ENCODE assay signal across 9 cellular contexts in genomic region chr1:116152577-116152943, GRCh38. TPM values are rescaled to one million over a fixed set of nuclear protein-coding genes. Genes with fewer than 3 reads are reported as not detected.
DNase-seq lines count a peak whose midpoint lies in the region; ATAC-seq and TF ChIP-seq lines count a peak whose summit lies in the region.
"Had no signal": no experiment of that assay in that cellular context is flagged by ENCODE, and none has a peak within 500 bp of the region (broad histone marks: within the 10 kb centered on the region; RNA-seq: fewer than 3 reads in every experiment).

No MANE protein-coding gene starts in this region.

- POLR2A ChIA-PET in A673 (lab: Charles Lee; ENCODE audit: low non-redundant PET) = no interaction called here
- POLR2A ChIA-PET in naive thymus-derived CD4-positive, alpha-beta T cell (lab: Charles Lee) = interaction anchor here (1.4 to 1.8 kb wide), 2 partner anchors 24 to 224 kb away, joined by 3 to 8 read pairs; no protein-coding TSS in a partner anchor

- H3K36me3 ChIP-seq in A673 (ENCODE audit: insufficient read depth, low read length, poor library complexity, severe bottlenecking) = no peaks in the 10 kb centered on the region
- no peaks in the 10 kb centered on the region for H3K36me3 ChIP-seq in KMS-11 (ENCODE audit: insufficient read depth)
- no peaks in the 10 kb centered on the region for H3K36me3 ChIP-seq in naive thymus-derived CD4-positive, alpha-beta T cell (ENCODE audit: control insufficient read depth in 2 of 3, insufficient read depth in 3 of 3, low read length in 3 of 3)

- H2AFZ ChIP-seq in KMS-11 (ENCODE audit: low read depth) = peak overlapping the region; percentile 71; the same call in 1 of the 2 replicates

- BruUV-seq in A673 (replicated peaks; lab: Mats Ljungman, UMichigan) = no TSS peak

- no peak for ATAC-seq in naive thymus-derived CD4-positive, alpha-beta T cell
- no peak for ATAC-seq in HG03439 (IDR thresholded peaks at IDR 0.05; ENCODE audit: unreplicated experiment)

- H3K27me3 ChIP-seq in A673 (replicated peaks; ENCODE audit: insufficient read depth, low read depth, low read length, poor library complexity) = no peaks in the 10 kb centered on the region
- no peaks in the 10 kb centered on the region for H3K27me3 ChIP-seq in KMS-11 (ENCODE audit: insufficient read depth, low read depth)
- no peaks in the 10 kb centered on the region for H3K27me3 ChIP-seq in naive thymus-derived CD4-positive, alpha-beta T cell (ENCODE audit: control insufficient read depth in 2 of 2, insufficient read depth in 2 of 2, low read length in 2 of 2)

- H3K36me3 Mint-ChIP-seq in naive thymus-derived CD4-positive, alpha-beta T cell = peaks cover 0 to 6% (median 0%) of the 10 kb centered on the region in 5 donors

- no peak for DNase-seq in A673 (ENCODE audit: low spot score)
- no peak for DNase-seq in coronary artery (ENCODE audit: low spot score)
- DNase-seq in naive thymus-derived CD4-positive, alpha-beta T cell = no peak
- no peak for DNase-seq in AG20443 (ENCODE audit: low spot score)
- no peak for DNase-seq in stimulated activated CD4-positive, alpha-beta T cell treated with anti-CD3 and anti-CD28 coated beads, Interleukin-1b, Interleukin-23, amount 100 ng/mL, for 48 hours
- no peak for DNase-seq in NCI-H1694 treated with DMSO at 0.1 percent for 48 hours (lab: John Stamatoyannopoulos, UW)

- peak overlapping the region; percentile 68 for H3K4me2 ChIP-seq in KMS-11

- peak overlapping the region; percentile 50; the same call in 1 of the 2 replicates for H3K9ac ChIP-seq in KMS-11

- intact Hi-C loops in A673 (cut with micrococcal nuclease; ENCODE audit: unreplicated experiment) = loop anchor here (2.0 to 5.0 kb wide), 2 partner anchors 204 to 225 kb away; no protein-coding TSS in a partner anchor
- intact Hi-C loops in naive thymus-derived CD4-positive, alpha-beta T cell (cut with micrococcal nuclease) = loop anchor here (1.0 to 5.0 kb wide), 9 partner anchors 13 to 333 kb away; partner anchors contain the start of gene ATP1A1 (in 1 of the 2)

- H3K27ac ChIP-seq in A673 (ENCODE audit: low read depth, low read length, poor library complexity, severe bottlenecking) = peak overlapping the region; percentile 86
- no peak overlapping the region for H3K27ac ChIP-seq in KMS-11
- H3K27ac ChIP-seq in coronary artery = peak overlapping the region in 1 of 2 donors; percentile 57
- H3K27ac ChIP-seq in naive thymus-derived CD4-positive, alpha-beta T cell (ENCODE audit: low read depth, low read length) = peak overlapping the region; percentile 74

- peaks cover 0 to 5% (median 2%) of the 10 kb centered on the region in 11 donors for H3K9me3 Mint-ChIP-seq in naive thymus-derived CD4-positive, alpha-beta T cell

- H3K79me2 ChIP-seq in KMS-11 (ENCODE audit: insufficient read depth, low read depth) = no peaks in the 10 kb centered on the region

- H3K4me3 Mint-ChIP-seq in naive thymus-derived CD4-positive, alpha-beta T cell = peak overlapping the region in 8 of 10 donors; percentile 27 to 87 (median 76)

- H3K27ac Mint-ChIP-seq in naive thymus-derived CD4-positive, alpha-beta T cell = peak overlapping the region in 5 of 9 donors; percentile 24 to 92 (median 76)

- H3K9me3 ChIP-seq in A673 (ENCODE audit: low read depth, low read length, poor library complexity, severe bottlenecking) = no peaks in the 10 kb centered on the region
- H3K9me3 ChIP-seq in naive thymus-derived CD4-positive, alpha-beta T cell (ENCODE audit: control insufficient read depth in 2 of 3, low read length in 3 of 3) = no peaks in the 10 kb centered on the region

- peaks cover 20% of the 10 kb centered on the region for H3K4me1 ChIP-seq in A673 (ENCODE audit: insufficient read depth, low read length, poor library complexity, severe bottlenecking)
- H3K4me1 ChIP-seq in KMS-11 (ENCODE audit: low read depth, poor library complexity, severe bottlenecking) = no peaks in the 10 kb centered on the region
- H3K4me1 ChIP-seq in naive thymus-derived CD4-positive, alpha-beta T cell (ENCODE audit: control insufficient read depth in 2 of 2, insufficient read depth in 2 of 2, low read length in 2 of 2) = peaks cover 7 to 21% of the 10 kb centered on the region in 2 donors

- CTCF ChIA-PET in A673 (lab: Charles Lee) = interaction anchor here (0.7 to 0.9 kb wide), 3 partner anchors 13 to 346 kb away, joined by 4 to 21 read pairs (median 4); no protein-coding TSS in a partner anchor
- CTCF ChIA-PET in naive thymus-derived CD4-positive, alpha-beta T cell (lab: Charles Lee) = interaction anchor here (0.5 to 17.6 kb wide), 5 partner anchors 12 to 1257 kb away, joined by 3 to 372 read pairs (median 5); no protein-coding TSS in a partner anchor

- H3K4me3 ChIP-seq in A673 (ENCODE audit: low read depth, low read length, poor library complexity, severe bottlenecking) (peak overlapping the region; percentile 40), KMS-11 (IDR thresholded peaks at IDR 0.05; ENCODE audit: insufficient read depth, low read depth, low read length) (no peak overlapping the region), coronary artery (peak overlapping the region; percentile 70)
- H3K4me3 ChIP-seq in naive thymus-derived CD4-positive, alpha-beta T cell (ENCODE audit: low read length) = peak overlapping the region; percentile 42

- H3K4me1 Mint-ChIP-seq in naive thymus-derived CD4-positive, alpha-beta T cell = peaks cover 9 to 27% (median 25%) of the 10 kb centered on the region in 7 donors

- TF ChIP-seq CTCF in A673 (conservative IDR thresholded peaks at IDR 0.05; ENCODE audit: low read depth, low read length) (no peak), KMS-11 (conservative IDR thresholded peaks at IDR 0.05; ENCODE audit: low read depth, low read length) (no peak), coronary artery (IDR thresholded peaks at IDR 0.05) (no peak)

- H3K27me3 Mint-ChIP-seq in naive thymus-derived CD4-positive, alpha-beta T cell = peaks cover 0 to 34% (median 0%) of the 10 kb centered on the region in 5 donors

- no peaks in the 10 kb centered on the region for H4K20me1 ChIP-seq in KMS-11 (ENCODE audit: insufficient read depth)

RNA-seq across cellular contexts. Expression of gene MAB21L3, which starts 41.4 kb away (rescaled TPM):
- 2.7 and 4.8 TPM in 2 replicates for total RNA-seq in A673 (2021)
- under 1 TPM in 1 of 5 experiments, not detected in 4; 0.12 TPM for total RNA-seq in naive thymus-derived CD4-positive, alpha-beta T cell
- not detected for polyA plus RNA-seq in naive thymus-derived CD4-positive, alpha-beta T cell
- total RNA-seq: pulmonary artery endothelial cell had no signal
